In the genomic region with DNA sequence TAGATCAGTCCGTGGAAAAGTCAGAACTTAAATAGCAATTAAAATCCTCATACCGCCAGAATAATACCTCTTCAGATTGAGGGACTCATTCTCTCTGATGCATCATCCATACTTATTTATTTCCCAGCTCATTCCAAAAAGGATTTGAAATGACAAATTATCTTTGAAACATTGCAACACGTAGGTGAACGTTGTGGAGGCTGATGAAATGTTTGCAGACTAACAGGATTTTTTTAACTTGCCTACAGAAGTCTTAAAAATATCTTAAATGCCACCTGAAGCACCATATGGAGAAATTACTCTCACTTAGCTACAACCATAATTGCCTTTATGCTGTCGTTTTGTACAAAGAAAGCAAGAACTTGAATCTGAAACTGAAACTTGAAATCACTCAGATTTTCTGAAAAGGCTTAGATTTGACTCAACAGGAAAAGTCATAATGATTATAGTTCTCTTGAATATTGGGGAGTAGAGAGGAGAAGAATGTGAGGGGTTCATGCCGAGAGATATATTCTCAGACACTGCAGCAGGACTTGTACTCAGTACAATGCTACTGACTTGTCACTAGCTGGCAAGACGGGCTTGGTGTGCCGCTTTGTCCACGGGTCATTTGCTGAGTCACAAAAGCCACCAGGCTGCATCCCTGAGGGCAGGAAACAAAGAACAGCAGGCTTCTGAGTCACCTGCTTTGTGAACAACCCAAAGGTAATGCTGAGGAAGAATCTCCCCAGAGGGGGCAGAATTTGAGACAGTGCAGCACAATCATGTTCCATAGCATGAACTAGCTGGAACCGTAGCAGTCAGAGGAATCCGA, we compare ENCODE assay signal across 1 cellular context.
TF ChIP-seq lines count a peak whose summit lies in the region.

No MANE protein-coding gene starts in this region.

TF ChIP-seq in SK-N-SH, 30 proteins besides CTCF, POLR2A, EP300 and RAD21 (continued from another document):
- TF ChIP-seq, protein P1, sequence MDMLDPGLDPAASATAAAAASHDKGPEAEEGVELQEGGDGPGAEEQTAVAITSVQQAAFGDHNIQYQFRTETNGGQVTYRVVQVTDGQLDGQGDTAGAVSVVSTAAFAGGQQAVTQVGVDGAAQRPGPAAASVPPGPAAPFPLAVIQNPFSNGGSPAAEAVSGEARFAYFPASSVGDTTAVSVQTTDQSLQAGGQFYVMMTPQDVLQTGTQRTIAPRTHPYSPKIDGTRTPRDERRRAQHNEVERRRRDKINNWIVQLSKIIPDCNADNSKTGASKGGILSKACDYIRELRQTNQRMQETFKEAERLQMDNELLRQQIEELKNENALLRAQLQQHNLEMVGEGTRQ (IDR thresholded peaks at IDR 0.05; ENCODE audit: borderline replicate concordance, low read depth, low read length), result no peak
- TF ChIP-seq MXI1 (IDR thresholded peaks at IDR 0.05; ENCODE audit: low read depth, low read length) (0 out of 2 replicates have a peak, but pooled peaks have one; percentile 32), RCOR1 (IDR thresholded peaks at IDR 0.05; ENCODE audit: low read length) (peak; percentile 6; the same call in 1 of the 2 replicates), NFIC (IDR thresholded peaks at IDR 0.05; ENCODE audit: borderline replicate concordance) (peak; percentile 25; the same call in 1 of the 2 replicates), JUND (IDR thresholded peaks at IDR 0.05) (0 out of 2 replicates have a peak, but pooled peaks have one; percentile 27), TCF12 (IDR thresholded peaks at IDR 0.05) (peak; percentile 36; the same call in 1 of the 2 replicates), FOSL2 (IDR thresholded peaks at IDR 0.05; ENCODE audit: borderline replicate concordance, low read depth) (peak; percentile 63; the same call in 1 of the 2 replicates)
